In the genomic region with DNA sequence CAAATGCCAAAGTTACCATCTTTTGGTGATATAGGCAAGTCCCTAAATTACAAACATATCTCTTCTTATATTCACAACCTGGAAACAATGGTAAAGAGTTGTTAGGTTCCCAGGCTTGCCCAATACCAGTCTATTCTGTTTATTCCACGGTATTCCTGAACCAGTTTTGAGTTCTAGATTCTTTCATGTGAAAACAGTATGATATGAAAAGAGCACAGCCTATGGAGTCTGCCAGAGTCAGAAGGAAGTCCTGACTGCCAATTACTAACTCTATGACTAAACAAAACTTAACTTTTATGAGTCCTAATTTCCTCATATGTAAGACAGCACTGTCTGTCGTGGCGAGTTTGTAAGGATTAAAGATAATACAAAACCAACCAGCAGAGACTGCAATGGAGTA, we compare ENCODE assay signal across 13 cellular contexts. TPM values are rescaled to one million over a fixed set of nuclear protein-coding genes. Genes with fewer than 3 reads are reported as not detected.
DNase-seq lines count a peak whose midpoint lies in the region; ATAC-seq and TF ChIP-seq lines count a peak whose summit lies in the region.
"Had no signal": no experiment of that assay in that cellular context is flagged by ENCODE, and none has a peak within 500 bp of the region (broad histone marks: within the 10 kb centered on the region; RNA-seq: fewer than 3 reads in every experiment).

No MANE protein-coding gene starts in this region.

- ATAC-seq in CD8-positive, alpha-beta T cell, result no peak
- ATAC-seq: left lung had no signal

- H3K9ac ChIP-seq in mammary epithelial cell (ENCODE audit: insufficient read depth, low read length), result no peak overlapping the region
- H3K9ac ChIP-seq in SK-N-SH, result no peak overlapping the region

- H3K79me2 ChIP-seq in mammary epithelial cell (ENCODE audit: insufficient read depth, low read length), result peaks cover 98% of the 10 kb centered on the region
- peaks cover 97% of the 10 kb centered on the region for H3K79me2 ChIP-seq in SK-N-SH (ENCODE audit: insufficient read depth)

- H3K9me3 Mint-ChIP-seq in CD8-positive, alpha-beta T cell, result no peaks in the 10 kb centered on the region
- H3K9me3 Mint-ChIP-seq: activated naive CD4-positive, alpha-beta T cell treated with anti-CD3 and anti-CD28 coated beads, Interleukin-2, amount 10 ng/mL, durations not matched to agents 7 days and 5 days had no signal

- POLR2A ChIA-PET in CD8-positive, alpha-beta T cell (lab: Charles Lee), result interaction anchor here (0.5 kb wide), 1 partner anchor 100 kb away, joined by 3 read pairs; no protein-coding TSS in a partner anchor
- POLR2A ChIA-PET in SK-N-SH (lab: Yijun Ruan, JAX), result no interaction called here

- no peak overlapping the region for H3K4me2 ChIP-seq in mammary epithelial cell (ENCODE audit: insufficient read depth, low read depth, low read length)
- H3K4me2 ChIP-seq in SK-N-SH, result no peak overlapping the region

- BruUV-seq in mammary epithelial cell (replicated peaks; lab: Mats Ljungman, UMichigan), result no TSS peak

- 93% methylated on average over 3 of the region's 3 CpGs for WGBS in mammary epithelial cell (ENCODE audit: low coverage, missing lambda C conversion rate)
- 83% methylated on average over 3 of the region's 3 CpGs for WGBS in SK-N-SH (ENCODE audit: low lambda C conversion rate)

- peaks cover 9% of the 10 kb centered on the region for H3F3A ChIP-seq in SK-N-SH (replicated peaks; ENCODE audit: insufficient read depth)

- no peaks in the 10 kb centered on the region for H3K9me2 ChIP-seq in SK-N-SH

- CTCF ChIA-PET in CD8-positive, alpha-beta T cell (lab: Charles Lee), result no interaction called here
- CTCF ChIA-PET in mammary epithelial cell (lab: Charles Lee; ENCODE audit: low non-redundant PET) (no interaction called here), SK-N-SH (lab: Yijun Ruan, JAX) (no interaction called here)

- H3K4me1 Mint-ChIP-seq in CD8-positive, alpha-beta T cell (ENCODE audit: low read depth), result peaks cover 59% of the 10 kb centered on the region

- H3K27ac ChIP-seq in CD8-positive, alpha-beta T cell (ENCODE audit: low read depth, low read length), result no peak overlapping the region
- H3K27ac ChIP-seq in mammary epithelial cell (ENCODE audit: insufficient read depth, low read depth, low read length) (peak overlapping the region; percentile 28), neutrophil (peak overlapping the region; percentile 51), SK-N-SH (ENCODE audit: low read depth in 2 of 2, low read length in 1 of 2) (no peak overlapping the region)
- H3K27ac ChIP-seq: left lung, SJSA1 had no signal

- H3K4me1 ChIP-seq in CD8-positive, alpha-beta T cell (ENCODE audit: insufficient read depth, low read length), result peaks cover 60% of the 10 kb centered on the region
- peaks cover 22% of the 10 kb centered on the region for H3K4me1 ChIP-seq in mammary epithelial cell (ENCODE audit: insufficient read depth, low read length)
- peaks cover 53 to 62% of the 10 kb centered on the region in 2 experiments for H3K4me1 ChIP-seq in neutrophil (ENCODE audit: control insufficient read depth in 1 of 2, insufficient read depth in 1 of 2, low read depth in 1 of 2, low read length in 1 of 2)
- H3K4me1 ChIP-seq in SK-N-SH (ENCODE audit: control insufficient read depth in 1 of 2, insufficient read depth in 2 of 2, low read depth in 1 of 2, low read length in 1 of 2), result peaks cover 8 to 11% of the 10 kb centered on the region in 2 experiments; a peak in 3 of 4 replicates

- in situ Hi-C loops in mammary epithelial cell (cut with MboI; ENCODE audit: low sequenced_read_pairs in 2 of 2), result no loop called here

- no peak for TF ChIP-seq CTCF in CD8-positive, alpha-beta T cell (IDR thresholded peaks at IDR 0.05)
- TF ChIP-seq CTCF in mammary epithelial cell (conservative IDR thresholded peaks at IDR 0.05 in 1 of 2, IDR thresholded peaks at IDR 0.05 in 1 of 2; ENCODE audit: extremely low read depth in 1 of 2, insufficient read depth in 1 of 2, low read depth in 1 of 2, low read length in 2 of 2) (no peak), neutrophil (IDR thresholded peaks at IDR 0.05) (no peak), SK-N-SH (IDR thresholded peaks at IDR 0.05) (no peak)

- no peak overlapping the region for H3K27ac Mint-ChIP-seq in CD8-positive, alpha-beta T cell
- H3K27ac Mint-ChIP-seq: activated naive CD4-positive, alpha-beta T cell treated with anti-CD3 and anti-CD28 coated beads, Interleukin-2, amount 10 ng/mL, durations not matched to agents 7 days and 5 days had no signal

- no peak for DNase-seq in CD8-positive, alpha-beta T cell
- peak; percentile 14 for DNase-seq in LoVo (ENCODE audit: low spot score)
- DNase-seq in mammary epithelial cell, result peak; percentile 53
- DNase-seq in SK-N-SH, result no peak
- DNase-seq in NCI-H2107 (lab: John Stamatoyannopoulos, UW), result no peak
- no peak for DNase-seq in KG1 (lab: John Stamatoyannopoulos, UW)
- DNase-seq: activated naive CD4-positive, alpha-beta T cell treated with anti-CD3 and anti-CD28 coated beads, Interleukin-2, amount 10 ng/mL, durations not matched to agents 7 days and 5 days; left lung; NCI-H1048; NCI-H526 treated with DMSO at 0.1 percent for 48 hours; stimulated activated CD4-positive, alpha-beta T cell treated with anti-CD3 and anti-CD28 coated beads, Interleukin-15, amount 100 ng/mL, for 24 hours had no signal

- no peaks in the 10 kb centered on the region for H3K36me3 ChIP-seq in CD8-positive, alpha-beta T cell (ENCODE audit: insufficient read depth, low read length)
- peaks cover 2% of the 10 kb centered on the region for H3K36me3 ChIP-seq in mammary epithelial cell (ENCODE audit: insufficient read depth, low read length)
- no peaks in the 10 kb centered on the region for H3K36me3 ChIP-seq in neutrophil
- H3K36me3 ChIP-seq in SK-N-SH (replicated peaks in 1 of 2; ENCODE audit: control insufficient read depth in 1 of 2, insufficient read depth in 2 of 2, low read length in 1 of 2), result no peaks in the 10 kb centered on the region
- H3K36me3 ChIP-seq: left lung had no signal

- no peaks in the 10 kb centered on the region for H3K27me3 Mint-ChIP-seq in CD8-positive, alpha-beta T cell (ENCODE audit: low read depth)
- H3K27me3 Mint-ChIP-seq: activated naive CD4-positive, alpha-beta T cell treated with anti-CD3 and anti-CD28 coated beads, Interleukin-2, amount 10 ng/mL, durations not matched to agents 7 days and 5 days had no signal

- no peak overlapping the region for H3K4me3 ChIP-seq in CD8-positive, alpha-beta T cell (ENCODE audit: low read depth, low read length)
- H3K4me3 ChIP-seq in mammary epithelial cell (replicated peaks in 1 of 3; ENCODE audit: insufficient read depth in 1 of 3, low read depth in 2 of 3, low read length in 3 of 3) (no peak overlapping the region), neutrophil (ENCODE audit: low read depth in 1 of 2, low read length in 1 of 2) (no peak overlapping the region), SK-N-SH (ENCODE audit: low read depth in 2 of 2, low read length in 1 of 2) (no peak overlapping the region)
- H3K4me3 ChIP-seq: left lung, SJSA1 had no signal

- no peaks in the 10 kb centered on the region for H3K9me3 ChIP-seq in CD8-positive, alpha-beta T cell (ENCODE audit: low read length)
- H3K9me3 ChIP-seq in mammary epithelial cell (replicated peaks; ENCODE audit: insufficient read depth, low read length), result no peaks in the 10 kb centered on the region
- no peaks in the 10 kb centered on the region for H3K9me3 ChIP-seq in neutrophil
- no peaks in the 10 kb centered on the region for H3K9me3 ChIP-seq in SK-N-SH
- H3K9me3 ChIP-seq: left lung, SJSA1 had no signal

- no peak for TF ChIP-seq RAD21 in SK-N-SH (IDR thresholded peaks at IDR 0.05; ENCODE audit: low read length)

- dilution Hi-C loops in mammary epithelial cell (cut with HindIII; ENCODE audit: low sequenced_read_pairs), result no loop called here

- H4K20me1 ChIP-seq in mammary epithelial cell (ENCODE audit: insufficient read depth, low read length) (peaks cover 2% of the 10 kb centered on the region), SK-N-SH (ENCODE audit: insufficient read depth) (peaks cover 86% of the 10 kb centered on the region)

- intact Hi-C loops in CD8-positive, alpha-beta T cell (cut with DNase I, micrococcal nuclease), result loop anchor here (5.0 to 10.0 kb wide), 4 partner anchors 33 to 1680 kb away; a partner anchor contains a TSS
- intact Hi-C loops in mammary epithelial cell (cut with micrococcal nuclease), result no loop called here

- H3K36me3 Mint-ChIP-seq in CD8-positive, alpha-beta T cell, result peaks cover 29% of the 10 kb centered on the region

- H3K4me3 Mint-ChIP-seq in CD8-positive, alpha-beta T cell, result peak overlapping the region; percentile 18
- H3K4me3 Mint-ChIP-seq: activated naive CD4-positive, alpha-beta T cell treated with anti-CD3 and anti-CD28 coated beads, Interleukin-2, amount 10 ng/mL, durations not matched to agents 7 days and 5 days had no signal

- no peak overlapping the region for H2AFZ ChIP-seq in mammary epithelial cell (ENCODE audit: low read depth, low read length)
- H2AFZ ChIP-seq in SK-N-SH (ENCODE audit: low read depth), result no peak overlapping the region

- TF ChIP-seq EP300 in SK-N-SH (IDR thresholded peaks at IDR 0.05; ENCODE audit: borderline replicate concordance in 1 of 2, low read depth in 1 of 2, low read length in 1 of 2), result no peak

- H3K27me3 ChIP-seq in CD8-positive, alpha-beta T cell (ENCODE audit: insufficient read depth, low read length), result no peaks in the 10 kb centered on the region
- H3K27me3 ChIP-seq in mammary epithelial cell (ENCODE audit: insufficient read depth, low read length) (no peaks in the 10 kb centered on the region), neutrophil (no peaks in the 10 kb centered on the region), SK-N-SH (ENCODE audit: insufficient read depth) (no peaks in the 10 kb centered on the region)
- H3K27me3 ChIP-seq: left lung, SJSA1 had no signal

TF ChIP-seq in SK-N-SH, 30 proteins besides CTCF, POLR2A, EP300 and RAD21 (continues in another document):
- TF ChIP-seq, protein P1, sequence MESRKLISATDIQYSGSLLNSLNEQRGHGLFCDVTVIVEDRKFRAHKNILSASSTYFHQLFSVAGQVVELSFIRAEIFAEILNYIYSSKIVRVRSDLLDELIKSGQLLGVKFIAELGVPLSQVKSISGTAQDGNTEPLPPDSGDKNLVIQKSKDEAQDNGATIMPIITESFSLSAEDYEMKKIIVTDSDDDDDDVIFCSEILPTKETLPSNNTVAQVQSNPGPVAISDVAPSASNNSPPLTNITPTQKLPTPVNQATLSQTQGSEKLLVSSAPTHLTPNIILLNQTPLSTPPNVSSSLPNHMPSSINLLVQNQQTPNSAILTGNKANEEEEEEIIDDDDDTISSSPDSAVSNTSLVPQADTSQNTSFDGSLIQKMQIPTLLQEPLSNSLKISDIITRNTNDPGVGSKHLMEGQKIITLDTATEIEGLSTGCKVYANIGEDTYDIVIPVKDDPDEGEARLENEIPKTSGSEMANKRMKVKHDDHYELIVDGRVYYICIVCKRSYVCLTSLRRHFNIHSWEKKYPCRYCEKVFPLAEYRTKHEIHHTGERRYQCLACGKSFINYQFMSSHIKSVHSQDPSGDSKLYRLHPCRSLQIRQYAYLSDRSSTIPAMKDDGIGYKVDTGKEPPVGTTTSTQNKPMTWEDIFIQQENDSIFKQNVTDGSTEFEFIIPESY (IDR thresholded peaks at IDR 0.05; ENCODE audit: borderline replicate concordance, low read depth), result no peak

RNA-seq across cellular contexts. Expression of a gene that starts 5.6 kb away (rescaled TPM):
- 10 to 100 TPM; 91.6 to 94.5 TPM for total RNA-seq in CD8-positive, alpha-beta T cell
- 10 to 100 TPM; 55.2 to 72.6 TPM for total RNA-seq in mammary epithelial cell
- polyA plus RNA-seq in mammary epithelial cell, result 58.1 TPM
- 33.0 TPM for polyA minus RNA-seq in mammary epithelial cell
- 36.7 and 47.5 TPM in 2 replicates for polyA plus RNA-seq in SK-N-SH (2012; rRNA removed)
- polyA plus RNA-seq in SK-N-SH (2012; cell fraction: cytosol; rRNA removed), result 36.1 and 39.5 TPM in 2 replicates
- 15.6 and 38.2 TPM in 2 replicates for polyA plus RNA-seq in SK-N-SH (2012; cell fraction: nucleus; rRNA removed)

Comparison
In these comparisons a context has a peak if more than half of its experiments do, and no peak if none do; other contexts are left out.
1. DNase-seq: peak in LoVo (single experiment) and mammary epithelial cell (single experiment); none in CD8-positive, alpha-beta T cell (0 of 7), SK-N-SH (single experiment), NCI-H2107 (single experiment) and KG1 (single experiment).
2. H3K27ac ChIP-seq: peak in mammary epithelial cell (single experiment) and neutrophil (single experiment); none in CD8-positive, alpha-beta T cell (single experiment) and SK-N-SH (0 of 2).